ENCODE assay signal across 23 cellular contexts in genomic region chr11:42768576-42768975, GRCh38.
"Had no signal": no experiment of that assay in that cellular context is flagged by ENCODE, and none has a peak within 500 bp of the region (broad histone marks: within the 10 kb centered on the region; RNA-seq: fewer than 3 reads in every experiment).

No MANE protein-coding gene starts in this region.

- DNase-seq: colonic mucosa; cortex of kidney; effector CD8-positive, alpha-beta T cell; effector memory CD8-positive, alpha-beta T cell; endodermal cell; erythroblast; esophagus squamous epithelium; foreskin fibroblast; foreskin melanocyte; gastrocnemius medialis; glutamatergic neuron; head of caudate nucleus; heart right ventricle; hippocampal formation; left cardiac atrium; left lung; left ventricle myocardium superior; lower lobe of right lung; mesenchymal stem cell; mucosa of descending colon; naive B cell had no signal

- H3K27me3 ChIP-seq: colonic mucosa, esophagus squamous epithelium, gastrocnemius medialis, left lung had no signal

- H3K4me1 ChIP-seq: colonic mucosa, esophagus squamous epithelium, gastrocnemius medialis, heart right ventricle, left lung, lower lobe of right lung had no signal

- H3K36me3 ChIP-seq: colonic mucosa, esophagus squamous epithelium, gastrocnemius medialis, heart right ventricle, left lung, lower lobe of right lung had no signal

- H3K9me3 ChIP-seq: colonic mucosa, esophagus squamous epithelium, gastrocnemius medialis, heart right ventricle, left lung, lower lobe of right lung, mucosa of descending colon had no signal

- H3K4me3 ChIP-seq: colonic mucosa, esophagus squamous epithelium, gastrocnemius medialis, heart right ventricle, left lung, lower lobe of right lung, mucosa of descending colon had no signal

- H3K27ac ChIP-seq: colonic mucosa, epithelial cell of prostate, esophagus squamous epithelium, gastrocnemius medialis, heart right ventricle, left lung, lower lobe of right lung had no signal

- ATAC-seq: effector memory CD8-positive, alpha-beta T cell; esophagus mucosa; gastrocnemius medialis; heart right ventricle; left cardiac atrium; left lung; left ventricle myocardium superior; lower lobe of right lung; mucosa of descending colon had no signal
